Comparison of ENCODE assay signal across 8 cellular contexts in the genomic region with DNA sequence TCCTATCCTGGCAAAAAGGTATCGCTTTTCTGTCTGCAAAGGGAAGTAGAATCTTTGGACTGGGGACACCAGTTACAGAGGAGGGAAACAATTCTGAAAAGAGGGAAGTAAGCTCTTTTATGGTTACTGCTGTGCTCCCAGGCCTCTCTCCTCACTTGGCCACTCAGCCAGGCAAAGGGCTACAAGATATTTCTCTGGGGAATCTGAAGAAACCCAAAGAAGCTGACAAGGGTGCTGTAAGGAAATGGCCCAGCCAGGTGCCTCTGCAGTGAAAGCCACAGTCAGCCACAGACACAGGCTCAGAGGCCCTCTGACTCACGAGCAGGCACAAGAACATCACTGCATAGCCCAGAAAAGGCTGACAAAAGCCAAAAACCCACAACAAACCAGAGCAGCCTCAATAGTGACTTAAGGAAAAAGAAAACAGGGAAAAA. TPM values are rescaled to one million over a fixed set of nuclear protein-coding genes. Genes with fewer than 3 reads are reported as not detected.
DNase-seq lines count a peak whose midpoint lies in the region; ATAC-seq lines count a peak whose summit lies in the region.

No MANE protein-coding gene starts in this region.

- no peak overlapping the region for H3K14ac ChIP-seq in mesenchymal stem cell (ENCODE audit: low read length in 2 of 2)

- H3K9me3 ChIP-seq in CD4-positive, alpha-beta memory T cell (ENCODE audit: control insufficient read depth in 1 of 2, low read length in 2 of 2) = no peaks in the 10 kb centered on the region
- no peaks in the 10 kb centered on the region for H3K9me3 ChIP-seq in mesenchymal stem cell (ENCODE audit: control insufficient read depth, low read length)

- H2BK12ac ChIP-seq in mesenchymal stem cell (ENCODE audit: low read length in 2 of 2) = no peak overlapping the region

- no peaks in the 10 kb centered on the region for H3K79me1 ChIP-seq in mesenchymal stem cell (replicated peaks; ENCODE audit: low read length, poor library complexity, severe bottlenecking)

- H3K4me1 Mint-ChIP-seq in CD4-positive, alpha-beta memory T cell = peaks cover 58 to 87% (median 71%) of the 10 kb centered on the region in 4 donors
- H3K4me1 Mint-ChIP-seq in activated T-helper 17 cell treated with anti-CD3 and anti-CD28 coated beads, Interleukin-2, amount 50 U/mL, for 72 hours = peaks cover 57% of the 10 kb centered on the region

- peak overlapping the region; percentile 76 to 97 (median 94) for H3K27ac Mint-ChIP-seq in CD4-positive, alpha-beta memory T cell
- H3K27ac Mint-ChIP-seq in activated T-helper 17 cell treated with anti-CD3 and anti-CD28 coated beads, Interleukin-2, amount 50 U/mL, for 72 hours = peak overlapping the region; percentile 89

- H3K36me3 Mint-ChIP-seq in CD4-positive, alpha-beta memory T cell = peaks cover 5 to 11% of the 10 kb centered on the region in 2 donors
- peaks cover 54% of the 10 kb centered on the region for H3K36me3 Mint-ChIP-seq in activated T-helper 17 cell treated with anti-CD3 and anti-CD28 coated beads, Interleukin-2, amount 50 U/mL, for 72 hours (ENCODE audit: low read depth)

- no peaks in the 10 kb centered on the region for H3K27me3 ChIP-seq in CD4-positive, alpha-beta memory T cell (ENCODE audit: insufficient read depth, low read length)
- no peaks in the 10 kb centered on the region for H3K27me3 ChIP-seq in mesenchymal stem cell (ENCODE audit: control insufficient read depth in 1 of 2, insufficient read depth in 1 of 2, low read length in 2 of 2)

- H3K9ac ChIP-seq in mesenchymal stem cell (ENCODE audit: low read length) = peak overlapping the region; percentile 57

- CTCF ChIA-PET in CD4-positive, alpha-beta memory T cell (lab: Charles Lee; ENCODE audit: partially characterized antibody) = interaction anchor here (1.0 kb wide), 1 partner anchor 11 kb away, joined by 3 read pairs; no protein-coding TSS in a partner anchor

- H3K27me3 Mint-ChIP-seq in CD4-positive, alpha-beta memory T cell = no peaks in the 10 kb centered on the region
- no peaks in the 10 kb centered on the region for H3K27me3 Mint-ChIP-seq in activated T-helper 17 cell treated with anti-CD3 and anti-CD28 coated beads, Interleukin-2, amount 50 U/mL, for 72 hours

- H2BK5ac ChIP-seq in mesenchymal stem cell (ENCODE audit: low read depth, low read length, poor library complexity, severe bottlenecking) = no peak overlapping the region

- H3K23ac ChIP-seq in mesenchymal stem cell (ENCODE audit: low read length in 2 of 2) = no peak overlapping the region

- H3K4me3 Mint-ChIP-seq in CD4-positive, alpha-beta memory T cell = peak overlapping the region in 7 of 8 donors; percentile 45 to 87 (median 74)
- H3K4me3 Mint-ChIP-seq in activated T-helper 17 cell treated with anti-CD3 and anti-CD28 coated beads, Interleukin-2, amount 50 U/mL, for 72 hours = peak overlapping the region; percentile 94

- H3K4me1 ChIP-seq in CD4-positive, alpha-beta memory T cell (ENCODE audit: insufficient read depth, low read length) = peaks cover 79% of the 10 kb centered on the region
- H3K4me1 ChIP-seq in mesenchymal stem cell (ENCODE audit: control insufficient read depth, insufficient read depth, low read depth, low read length) = peaks cover 17% of the 10 kb centered on the region

- H2AFZ ChIP-seq in mesenchymal stem cell (ENCODE audit: low read depth, low read length) = no peak overlapping the region

- peak; percentile 91 for ATAC-seq in activated T-helper 17 cell treated with anti-CD3 and anti-CD28 coated beads, Interleukin-2, amount 50 U/mL, for 72 hours (replicated peaks)
- ATAC-seq in stimulated activated naive CD8-positive, alpha-beta T cell treated with anti-CD3 and anti-CD28 coated beads, Interleukin-15, Interleukin-2, amounts not matched to agents 100 U/mL and 50 U/mL, for 24 hours = peak; percentile 96
- no peak for ATAC-seq in HG03442 (IDR thresholded peaks at IDR 0.05; ENCODE audit: unreplicated experiment)

- peak; percentile 50 to 83 (median 59) for DNase-seq in CD4-positive, alpha-beta memory T cell
- peak; percentile 43 for DNase-seq in HCEC 1CT
- peak; percentile 80 for DNase-seq in OCI-M1 (lab: John Stamatoyannopoulos, UW)
- peak; percentile 66 for DNase-seq in mesenchymal stem cell
- DNase-seq in stimulated activated naive CD8-positive, alpha-beta T cell treated with anti-CD3 and anti-CD28 coated beads, Interleukin-15, Interleukin-2, amounts not matched to agents 100 U/mL and 50 U/mL, for 24 hours = peak; percentile 66
- no peak for DNase-seq in NCI-H1092 (lab: John Stamatoyannopoulos, UW)

- no peak overlapping the region for H3K4me2 ChIP-seq in mesenchymal stem cell (ENCODE audit: low read length, poor library complexity, severe bottlenecking)

- H3K4ac ChIP-seq in mesenchymal stem cell (ENCODE audit: low read depth in 1 of 2, low read length in 2 of 2) = no peak overlapping the region

- H2BK120ac ChIP-seq in mesenchymal stem cell (ENCODE audit: low read depth, low read length) = no peak overlapping the region

- POLR2A ChIA-PET in CD4-positive, alpha-beta memory T cell (lab: Charles Lee; ENCODE audit: partially characterized antibody) = interaction anchor here (1.3 to 1.4 kb wide), 3 partner anchors 11 to 394 kb away, joined by 4 to 9 read pairs (median 4); no protein-coding TSS in a partner anchor

- H3K27ac ChIP-seq in CD4-positive, alpha-beta memory T cell (ENCODE audit: low read depth, low read length) = peak overlapping the region; percentile 38
- H3K27ac ChIP-seq in mesenchymal stem cell (ENCODE audit: low read length, poor library complexity, severe bottlenecking) = peak overlapping the region; percentile 27

- no peaks in the 10 kb centered on the region for H3K9me3 Mint-ChIP-seq in CD4-positive, alpha-beta memory T cell
- H3K9me3 Mint-ChIP-seq in activated T-helper 17 cell treated with anti-CD3 and anti-CD28 coated beads, Interleukin-2, amount 50 U/mL, for 72 hours = no peaks in the 10 kb centered on the region

- no peak overlapping the region for H3K4me3 ChIP-seq in CD4-positive, alpha-beta memory T cell (ENCODE audit: low read length in 2 of 2)
- peak overlapping the region in 1 of 2 experiments; percentile 6 for H3K4me3 ChIP-seq in mesenchymal stem cell (ENCODE audit: insufficient read depth in 1 of 2, low read depth in 1 of 2, low read length in 2 of 2)

- H3K36me3 ChIP-seq in CD4-positive, alpha-beta memory T cell (ENCODE audit: insufficient read depth, low read length) = no peaks in the 10 kb centered on the region
- no peaks in the 10 kb centered on the region for H3K36me3 ChIP-seq in mesenchymal stem cell (ENCODE audit: control insufficient read depth in 1 of 2, insufficient read depth in 2 of 2, low read depth in 1 of 2, low read length in 2 of 2)

- no peak overlapping the region for H2BK15ac ChIP-seq in mesenchymal stem cell (ENCODE audit: low read depth, poor library complexity, severe bottlenecking)

- no peak overlapping the region for H2AK5ac ChIP-seq in mesenchymal stem cell (ENCODE audit: low read length, severe bottlenecking)

- intact Hi-C loops in CD4-positive, alpha-beta memory T cell (cut with micrococcal nuclease) = loop anchor here (10.0 kb wide), 2 partner anchors 325 to 745 kb away; a partner anchor contains a TSS

- H4K8ac ChIP-seq in mesenchymal stem cell (ENCODE audit: low read length) = no peak overlapping the region

- H3K18ac ChIP-seq in mesenchymal stem cell (ENCODE audit: low read depth in 1 of 2, low read length in 2 of 2) = no peak overlapping the region

- WGBS in mesenchymal stem cell = 83% methylated on average over 1 of the region's 2 CpGs

- H4K91ac ChIP-seq in mesenchymal stem cell (ENCODE audit: low read length) = no peak overlapping the region

RNA-seq across cellular contexts. Expression of a gene that starts 5.8 kb away (rescaled TPM):
- 100 to 1,000 TPM; 166 to 183 TPM for total RNA-seq in CD4-positive, alpha-beta memory T cell
- 10 to 100 TPM; 24.7 to 82.3 TPM for polyA plus RNA-seq in CD4-positive, alpha-beta memory T cell
- 100 to 1,000 TPM; 303 to 319 TPM for total RNA-seq in activated T-helper 17 cell treated with anti-CD3 and anti-CD28 coated beads, Interleukin-2, amount 50 U/mL, for 72 hours
- polyA plus RNA-seq in mesenchymal stem cell (2013, experiment 1 of 2) = 768 TPM
- 740 TPM for polyA plus RNA-seq in mesenchymal stem cell (2013, experiment 2 of 2)

RNA-seq across cellular contexts. Expression of a gene that starts 6.0 kb away (rescaled TPM):
- 100 to 1,000 TPM; 332 to 362 TPM for total RNA-seq in CD4-positive, alpha-beta memory T cell
- polyA plus RNA-seq in CD4-positive, alpha-beta memory T cell = 100 to 1,000 TPM; 187 to 249 TPM
- 100 to 1,000 TPM; 180 to 230 TPM for total RNA-seq in activated T-helper 17 cell treated with anti-CD3 and anti-CD28 coated beads, Interleukin-2, amount 50 U/mL, for 72 hours
- polyA plus RNA-seq in mesenchymal stem cell (2013, experiment 1 of 2) = 369 TPM
- polyA plus RNA-seq in mesenchymal stem cell (2013, experiment 2 of 2) = 372 TPM

RNA-seq across cellular contexts. Expression of a gene that starts 46.4 kb away (rescaled TPM):
- total RNA-seq in CD4-positive, alpha-beta memory T cell = 10 to 100 TPM; 17.2 to 21.8 TPM
- polyA plus RNA-seq in CD4-positive, alpha-beta memory T cell = 1 to 10 TPM; 3.9 to 5.5 TPM
- 10 to 100 TPM; 26.1 to 33.1 TPM for total RNA-seq in activated T-helper 17 cell treated with anti-CD3 and anti-CD28 coated beads, Interleukin-2, amount 50 U/mL, for 72 hours
- polyA plus RNA-seq in mesenchymal stem cell (2013, experiment 1 of 2) = 15.5 TPM
- 14.7 TPM for polyA plus RNA-seq in mesenchymal stem cell (2013, experiment 2 of 2)
